32 cellular contexts compared by ENCODE assay signal in genomic region chr7:32952876-32953275, GRCh38.
"Had no signal": no experiment of that assay in that cellular context is flagged by ENCODE, and none has a peak within 500 bp of the region (broad histone marks: within the 10 kb centered on the region; RNA-seq: fewer than 3 reads in every experiment).

No MANE protein-coding gene starts in this region.

- DNase-seq: activated CD4-positive, alpha-beta memory T cell treated with anti-CD3 and anti-CD28 coated beads, Interleukin-2, amount 10 ng/mL, durations not matched to agents 7 days and 5 days; activated CD4-positive, alpha-beta T cell treated with anti-CD3 and anti-CD28 coated beads for 1 hour; activated CD4-positive, alpha-beta T cell treated with anti-CD3 and anti-CD28 coated beads for 48 hours; activated CD4-positive, CD25-positive, alpha-beta regulatory T cell; activated CD8-positive, alpha-beta memory T cell treated with anti-CD3 and anti-CD28 coated beads for 24 hours; activated CD8-positive, alpha-beta memory T cell treated with anti-CD3 and anti-CD28 coated beads, Interleukin-2, amount 10 ng/mL, durations not matched to agents 7 days and 5 days; activated CD8-positive, alpha-beta memory T cell treated with anti-CD3 and anti-CD28 coated beads, Interleukin-2, amount 50 U/mL, for 48 hours; activated effector memory CD4-positive, alpha-beta T cell treated with anti-CD3 and anti-CD28 coated beads, Interleukin-2, amount 50 U/mL, for 16 hours; activated naive CD4-positive, alpha-beta T cell; activated naive CD4-positive, alpha-beta T cell treated with anti-CD3 and anti-CD28 coated beads, Interleukin-2, amount 50 U/mL, for 16 hours; activated naive CD8-positive, alpha-beta T cell treated with anti-CD3 and anti-CD28 coated beads for 36 hours; activated T-cell treated with anti-CD3 and anti-CD28 coated beads, Interleukin-2, amount 50 U/mL, for 48 hours; amniotic stem cell; aorta; brain microvascular endothelial cell; Karpas-422; NCI-H1105; NCI-H1417 treated with DMSO at 0.1 percent for 48 hours; NCI-H187 treated with DMSO at 0.1 percent for 48 hours; NCI-H2081; NCI-H345; NCI-H526 treated with DMSO at 0.1 percent for 48 hours; NK-92 treated with Interleukin-12 subunit alpha and Interleukin-12 subunit beta, amount 100 ng/mL, for 24 hours; PC-3; Peyer's patch; RPMI8226; SHP77 treated with DMSO at 0.1 percent for 48 hours; T-cell; T-helper 17 cell had no signal

- H3K4me3 Mint-ChIP-seq: activated CD4-positive, alpha-beta memory T cell treated with anti-CD3 and anti-CD28 coated beads, Interleukin-2, amount 10 ng/mL, durations not matched to agents 7 days and 5 days; activated CD8-positive, alpha-beta memory T cell treated with anti-CD3 and anti-CD28 coated beads, Interleukin-2, amount 10 ng/mL, durations not matched to agents 7 days and 5 days; activated naive CD8-positive, alpha-beta T cell treated with anti-CD3 and anti-CD28 coated beads for 36 hours; central memory CD8-positive, alpha-beta T cell; T-cell; T-helper 17 cell had no signal

- H3K27ac ChIP-seq: brain microvascular endothelial cell, Peyer's patch, VCaP had no signal

- H3K36me3 ChIP-seq: brain microvascular endothelial cell, Peyer's patch had no signal

- H3K27ac Mint-ChIP-seq: activated CD4-positive, alpha-beta memory T cell treated with anti-CD3 and anti-CD28 coated beads, Interleukin-2, amount 10 ng/mL, durations not matched to agents 7 days and 5 days; activated CD8-positive, alpha-beta memory T cell treated with anti-CD3 and anti-CD28 coated beads, Interleukin-2, amount 10 ng/mL, durations not matched to agents 7 days and 5 days; activated naive CD8-positive, alpha-beta T cell treated with anti-CD3 and anti-CD28 coated beads for 36 hours; T-cell; T-helper 17 cell had no signal

- ATAC-seq: activated CD8-positive, alpha-beta memory T cell treated with anti-CD3 and anti-CD28 coated beads, Interleukin-2, amount 10 ng/mL, durations not matched to agents 7 days and 5 days; PC-3; SK-N-SH treated with all-trans-retinoic acid at 6 μM for 48 hours; T-cell; T-helper 17 cell had no signal

- H3K4me3 ChIP-seq: Peyer's patch had no signal

- H3K27me3 ChIP-seq: brain microvascular endothelial cell, Peyer's patch had no signal
